In genomic region chr5:57828221-57828620, GRCh38 we compare ENCODE assay signal across 26 cellular contexts.
"Had no signal": no experiment of that assay in that cellular context is flagged by ENCODE, and none has a peak within 500 bp of the region (broad histone marks: within the 10 kb centered on the region; RNA-seq: fewer than 3 reads in every experiment).

No MANE protein-coding gene starts in this region.

- FAIRE-seq: bronchial epithelial cell had no signal

- H3K27me3 Mint-ChIP-seq: activated CD4-positive, alpha-beta memory T cell treated with anti-CD3 and anti-CD28 coated beads, Interleukin-2, amount 10 ng/mL, durations not matched to agents 7 days and 5 days; activated naive CD4-positive, alpha-beta T cell treated with anti-CD3 and anti-CD28 coated beads, Interleukin-2, amount 10 ng/mL, durations not matched to agents 7 days and 5 days had no signal

- H3K4me1 ChIP-seq: adrenal gland had no signal

- ATAC-seq: activated T-helper 17 cell treated with anti-CD3 and anti-CD28 coated beads, Interleukin-2, amount 50 U/mL, for 72 hours; body of pancreas had no signal

- H3K36me3 ChIP-seq: adrenal gland had no signal

- H3K27me3 ChIP-seq: adrenal gland, body of pancreas had no signal

- H3K36me3 Mint-ChIP-seq: activated naive CD4-positive, alpha-beta T cell treated with anti-CD3 and anti-CD28 coated beads, Interleukin-2, amount 10 ng/mL, durations not matched to agents 7 days and 5 days; activated naive CD8-positive, alpha-beta T cell treated with anti-CD3 and anti-CD28 coated beads for 36 hours had no signal

- H3K9me3 ChIP-seq: adrenal gland, body of pancreas had no signal

- H3K4me3 ChIP-seq: adrenal gland, body of pancreas, SK-N-MC had no signal

- H3K27ac Mint-ChIP-seq: activated CD4-positive, alpha-beta memory T cell treated with anti-CD3 and anti-CD28 coated beads, Interleukin-2, amount 10 ng/mL, durations not matched to agents 7 days and 5 days; activated naive CD4-positive, alpha-beta T cell treated with anti-CD3 and anti-CD28 coated beads, Interleukin-2, amount 10 ng/mL, durations not matched to agents 7 days and 5 days; activated naive CD8-positive, alpha-beta T cell treated with anti-CD3 and anti-CD28 coated beads for 36 hours; activated T-helper 17 cell treated with anti-CD3 and anti-CD28 coated beads, Interleukin-2, amount 50 U/mL, for 72 hours had no signal

- H3K4me1 Mint-ChIP-seq: activated CD4-positive, alpha-beta memory T cell treated with anti-CD3 and anti-CD28 coated beads, Interleukin-2, amount 10 ng/mL, durations not matched to agents 7 days and 5 days; activated naive CD4-positive, alpha-beta T cell treated with anti-CD3 and anti-CD28 coated beads, Interleukin-2, amount 10 ng/mL, durations not matched to agents 7 days and 5 days; activated naive CD8-positive, alpha-beta T cell treated with anti-CD3 and anti-CD28 coated beads for 36 hours; activated T-helper 17 cell treated with anti-CD3 and anti-CD28 coated beads, Interleukin-2, amount 50 U/mL, for 72 hours had no signal

- DNase-seq: activated CD4-positive, alpha-beta memory T cell treated with anti-CD3 and anti-CD28 coated beads, Interleukin-2, amount 10 ng/mL, durations not matched to agents 7 days and 5 days; activated CD4-positive, alpha-beta T cell treated with anti-CD3 and anti-CD28 coated beads, Interleukin-2, amount 50 U/mL, for 1 hour; activated CD4-positive, CD25-positive, alpha-beta regulatory T cell; activated gamma-delta T cell; activated naive CD4-positive, alpha-beta T cell treated with anti-CD3 and anti-CD28 coated beads, Interleukin-2, amount 10 ng/mL, durations not matched to agents 7 days and 5 days; activated naive CD8-positive, alpha-beta T cell treated with anti-CD3 and anti-CD28 coated beads for 36 hours; activated T-cell treated with anti-CD3 and anti-CD28 coated beads for 4 hours; activated T-cell treated with anti-CD3 and anti-CD28 coated beads, Interleukin-2, amount 50 U/mL, for 48 hours; adrenal gland; anterior cingulate cortex; body of pancreas; central memory CD4-positive, alpha-beta T cell; Karpas-422; NCI-H1105 treated with DMSO at 0.1 percent for 48 hours; NCI-H1436 treated with DMSO at 0.1 percent for 48 hours; NCI-H187; NCI-H2081; NCI-H510A treated with DMSO at 0.1 percent for 48 hours; NCI-H69; NK-92 treated with Interleukin-12 subunit alpha and Interleukin-12 subunit beta, amount 100 ng/mL, for 24 hours; SIG-M5; T-helper 1 cell had no signal

- H3K4me3 Mint-ChIP-seq: activated CD4-positive, alpha-beta memory T cell treated with anti-CD3 and anti-CD28 coated beads, Interleukin-2, amount 10 ng/mL, durations not matched to agents 7 days and 5 days; activated naive CD4-positive, alpha-beta T cell treated with anti-CD3 and anti-CD28 coated beads, Interleukin-2, amount 10 ng/mL, durations not matched to agents 7 days and 5 days; activated naive CD8-positive, alpha-beta T cell treated with anti-CD3 and anti-CD28 coated beads for 36 hours; activated T-helper 17 cell treated with anti-CD3 and anti-CD28 coated beads, Interleukin-2, amount 50 U/mL, for 72 hours had no signal

- H3K27ac ChIP-seq: adrenal gland, body of pancreas, SK-N-MC, VCaP had no signal

- H3K9me3 Mint-ChIP-seq: activated CD4-positive, alpha-beta memory T cell treated with anti-CD3 and anti-CD28 coated beads, Interleukin-2, amount 10 ng/mL, durations not matched to agents 7 days and 5 days; activated naive CD4-positive, alpha-beta T cell treated with anti-CD3 and anti-CD28 coated beads, Interleukin-2, amount 10 ng/mL, durations not matched to agents 7 days and 5 days; activated naive CD8-positive, alpha-beta T cell treated with anti-CD3 and anti-CD28 coated beads for 36 hours; activated T-helper 17 cell treated with anti-CD3 and anti-CD28 coated beads, Interleukin-2, amount 50 U/mL, for 72 hours had no signal
